Comparison of ENCODE assay signal across 23 cellular contexts in the genomic region with DNA sequence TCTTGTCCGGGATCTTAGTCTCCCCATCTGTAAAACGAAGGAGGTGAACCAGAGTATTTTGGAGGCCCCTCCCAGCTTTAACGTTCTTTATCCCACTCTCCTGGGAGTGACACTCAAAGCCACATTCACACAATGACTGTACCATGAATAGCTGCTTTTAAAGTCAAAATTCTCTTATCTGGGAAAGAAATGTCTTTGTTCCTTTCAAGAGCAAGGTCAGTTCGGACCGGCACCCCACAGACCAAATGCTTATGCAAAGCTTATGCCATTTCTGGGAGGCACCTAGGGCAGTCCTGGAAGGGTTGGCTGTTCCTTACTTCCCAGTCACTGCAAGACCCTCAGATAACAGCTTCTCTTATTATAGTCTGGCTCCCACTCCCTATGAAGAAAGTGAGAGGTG. TPM values are rescaled to one million over a fixed set of nuclear protein-coding genes. Genes with fewer than 3 reads are reported as not detected.
"Had no signal": no experiment of that assay in that cellular context is flagged by ENCODE, and none has a peak within 500 bp of the region (broad histone marks: within the 10 kb centered on the region; RNA-seq: fewer than 3 reads in every experiment).

No MANE protein-coding gene starts in this region.

- H3K4me3 Mint-ChIP-seq: natural killer cell; stimulated activated memory B cell treated with anti-CD40 and anti-IgM and Interleukin-4, amounts not matched to agents 10 μg/mL and 1 μg/mL and 100 μg/mL, for 72 hours; type B pancreatic cell had no signal

- H3K27me3 ChIP-seq: gastrocnemius medialis, spleen, testis had no signal

- DNase-seq: dorsolateral prefrontal cortex; effector CD4-positive, alpha-beta T cell; foreskin fibroblast; gastrocnemius medialis; head of caudate nucleus; left ventricle myocardium superior; lower lobe of right lung; natural killer cell; nucleus accumbens; posterior cingulate gyrus; psoas muscle; right cardiac atrium; spleen; stimulated activated CD4-positive, alpha-beta T cell treated with anti-CD3 and anti-CD28 coated beads, Interleukin-4, amount 100 ng/mL, for 4 hours; stimulated activated naive CD8-positive, alpha-beta T cell treated with anti-CD3 and anti-CD28 coated beads, Interleukin-15, Interleukin-2, amounts not matched to agents 100 U/mL and 50 U/mL, for 24 hours; substantia nigra; testis; tibial artery had no signal

- H3K36me3 Mint-ChIP-seq: natural killer cell; stimulated activated memory B cell treated with anti-CD40 and anti-IgM and Interleukin-4, amounts not matched to agents 10 μg/mL and 1 μg/mL and 100 μg/mL, for 72 hours had no signal

- H3K36me3 ChIP-seq: gastrocnemius medialis, lower lobe of right lung, spleen, tibial artery had no signal

- H3K9me3 Mint-ChIP-seq: stimulated activated memory B cell treated with anti-CD40 and anti-IgM and Interleukin-4, amounts not matched to agents 10 μg/mL and 1 μg/mL and 100 μg/mL, for 72 hours had no signal

- H3K27me3 Mint-ChIP-seq: stimulated activated memory B cell treated with anti-CD40 and anti-IgM and Interleukin-4, amounts not matched to agents 10 μg/mL and 1 μg/mL and 100 μg/mL, for 72 hours had no signal

- H3K9me3 ChIP-seq: gastrocnemius medialis, lower lobe of right lung, psoas muscle, spleen, testis, tibial artery had no signal

- H3K27ac Mint-ChIP-seq: natural killer cell; stimulated activated memory B cell treated with anti-CD40 and anti-IgM and Interleukin-4, amounts not matched to agents 10 μg/mL and 1 μg/mL and 100 μg/mL, for 72 hours; type B pancreatic cell had no signal

- H3K4me3 ChIP-seq: dorsolateral prefrontal cortex, gastrocnemius medialis, lower lobe of right lung, psoas muscle, skin epidermis, spleen, testis, tibial artery had no signal

- ATAC-seq: esophagus mucosa; gastrocnemius medialis; left ventricle myocardium superior; lower lobe of right lung; natural killer cell; psoas muscle; right cardiac atrium; stimulated activated memory B cell treated with anti-CD40 and anti-IgM and Interleukin-4, amounts not matched to agents 10 μg/mL and 1 μg/mL and 100 μg/mL, for 72 hours; stimulated activated naive CD8-positive, alpha-beta T cell treated with anti-CD3 and anti-CD28 coated beads, Interleukin-15, Interleukin-2, amounts not matched to agents 100 U/mL and 50 U/mL, for 24 hours had no signal

- H3K27ac ChIP-seq: dorsolateral prefrontal cortex, epithelial cell of prostate, gastrocnemius medialis, lower lobe of right lung, psoas muscle, skin epidermis, spleen, testis, tibial artery had no signal

- H3K4me1 ChIP-seq: gastrocnemius medialis, lower lobe of right lung, psoas muscle, spleen, testis, tibial artery had no signal

- H3K4me1 Mint-ChIP-seq: natural killer cell; stimulated activated memory B cell treated with anti-CD40 and anti-IgM and Interleukin-4, amounts not matched to agents 10 μg/mL and 1 μg/mL and 100 μg/mL, for 72 hours had no signal

RNA-seq across cellular contexts. Expression of gene WNT5A, which starts 53.5 kb away (rescaled TPM):
- total RNA-seq: natural killer cell had no signal
